1 cellular context compared by ENCODE assay signal in the genomic region with DNA sequence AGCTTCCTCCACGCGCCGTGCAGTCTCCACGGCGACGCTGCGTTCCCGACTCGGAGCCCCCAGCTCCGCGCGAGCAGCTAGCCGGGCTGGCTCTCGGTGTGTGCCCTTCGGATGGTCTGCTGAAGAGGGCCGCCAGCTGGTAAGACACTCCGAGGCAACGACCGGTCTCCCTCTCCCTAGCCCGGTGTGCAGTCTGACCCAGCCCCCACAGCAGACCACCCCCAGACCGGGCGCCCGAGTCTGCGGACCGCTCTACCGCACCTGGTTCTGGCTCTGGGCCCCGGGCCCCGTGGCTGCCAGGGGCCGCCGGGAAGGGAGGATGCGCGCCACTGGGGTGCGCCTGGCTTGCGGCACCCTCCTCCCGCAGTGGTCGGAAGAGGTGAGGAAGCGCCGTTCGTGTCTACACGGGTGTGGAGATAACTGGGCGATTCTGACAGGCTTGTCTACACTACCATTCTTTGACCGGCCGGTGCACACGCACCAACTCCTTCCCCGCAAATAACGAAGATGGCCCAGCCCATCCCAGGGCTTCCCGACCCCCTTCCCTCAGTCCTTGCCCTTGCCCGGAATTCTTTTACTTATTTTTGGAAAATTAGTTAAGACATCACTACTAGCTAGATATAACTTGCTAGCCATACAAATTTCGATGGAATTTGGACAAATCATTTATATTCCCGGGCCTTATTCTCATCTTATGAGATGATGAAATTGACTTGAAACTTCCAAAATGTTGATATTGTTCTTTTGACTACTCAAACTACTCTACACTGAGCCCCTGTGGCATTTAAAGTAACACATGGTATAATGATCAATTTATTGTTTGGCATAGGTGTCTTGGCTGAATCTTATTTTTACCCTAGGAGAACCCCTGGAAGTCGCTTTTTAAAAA.
TF ChIP-seq lines count a peak whose summit lies in the region.

No MANE protein-coding gene starts in this region.

TF ChIP-seq in K562, 482 proteins besides CTCF, POLR2A, EP300 and RAD21 (continued from another document):
- TF ChIP-seq, protein P1, sequence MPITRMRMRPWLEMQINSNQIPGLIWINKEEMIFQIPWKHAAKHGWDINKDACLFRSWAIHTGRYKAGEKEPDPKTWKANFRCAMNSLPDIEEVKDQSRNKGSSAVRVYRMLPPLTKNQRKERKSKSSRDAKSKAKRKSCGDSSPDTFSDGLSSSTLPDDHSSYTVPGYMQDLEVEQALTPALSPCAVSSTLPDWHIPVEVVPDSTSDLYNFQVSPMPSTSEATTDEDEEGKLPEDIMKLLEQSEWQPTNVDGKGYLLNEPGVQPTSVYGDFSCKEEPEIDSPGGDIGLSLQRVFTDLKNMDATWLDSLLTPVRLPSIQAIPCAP (CRISPR knock-in tag; IDR thresholded peaks at IDR 0.05; ENCODE audit: borderline replicate concordance): no peak
- TF ChIP-seq CBX2 (IDR thresholded peaks at IDR 0.05; ENCODE audit: insufficient read depth, low read length, poor library complexity, severe bottlenecking) (no peak), RNF2 (IDR thresholded peaks at IDR 0.05) (no peak), SRSF7 (optimal IDR thresholded peaks at IDR 0.05; ENCODE audit: low read depth, low read length) (no peak), FOXA1 (IDR thresholded peaks at IDR 0.05; ENCODE audit: borderline replicate concordance) (no peak), MTF1 (CRISPR knock-in tag; IDR thresholded peaks at IDR 0.05; ENCODE audit: borderline replicate concordance) (0 out of 2 replicates have a peak, but pooled peaks have one; percentile 30), MED1 (CRISPR knock-in tag; IDR thresholded peaks at IDR 0.05; ENCODE audit: borderline replicate concordance) (no peak), SIN3B (IDR thresholded peaks at IDR 0.05; ENCODE audit: low read depth) (0 out of 2 replicates have a peak, but pooled peaks have one; percentile 8), ZNF263 (CRISPR knock-in tag; IDR thresholded peaks at IDR 0.05; ENCODE audit: borderline replicate concordance) (peak; percentile 71; the same call in 1 of the 2 replicates)
- TF ChIP-seq, protein P2, sequence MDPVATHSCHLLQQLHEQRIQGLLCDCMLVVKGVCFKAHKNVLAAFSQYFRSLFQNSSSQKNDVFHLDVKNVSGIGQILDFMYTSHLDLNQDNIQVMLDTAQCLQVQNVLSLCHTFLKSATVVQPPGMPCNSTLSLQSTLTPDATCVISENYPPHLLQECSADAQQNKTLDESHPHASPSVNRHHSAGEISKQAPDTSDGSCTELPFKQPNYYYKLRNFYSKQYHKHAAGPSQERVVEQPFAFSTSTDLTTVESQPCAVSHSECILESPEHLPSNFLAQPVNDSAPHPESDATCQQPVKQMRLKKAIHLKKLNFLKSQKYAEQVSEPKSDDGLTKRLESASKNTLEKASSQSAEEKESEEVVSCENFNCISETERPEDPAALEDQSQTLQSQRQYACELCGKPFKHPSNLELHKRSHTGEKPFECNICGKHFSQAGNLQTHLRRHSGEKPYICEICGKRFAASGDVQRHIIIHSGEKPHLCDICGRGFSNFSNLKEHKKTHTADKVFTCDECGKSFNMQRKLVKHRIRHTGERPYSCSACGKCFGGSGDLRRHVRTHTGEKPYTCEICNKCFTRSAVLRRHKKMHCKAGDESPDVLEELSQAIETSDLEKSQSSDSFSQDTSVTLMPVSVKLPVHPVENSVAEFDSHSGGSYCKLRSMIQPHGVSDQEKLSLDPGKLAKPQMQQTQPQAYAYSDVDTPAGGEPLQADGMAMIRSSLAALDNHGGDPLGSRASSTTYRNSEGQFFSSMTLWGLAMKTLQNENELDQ (CRISPR knock-in tag; IDR thresholded peaks at IDR 0.05; ENCODE audit: borderline replicate concordance): no peak
- TF ChIP-seq, protein P3, sequence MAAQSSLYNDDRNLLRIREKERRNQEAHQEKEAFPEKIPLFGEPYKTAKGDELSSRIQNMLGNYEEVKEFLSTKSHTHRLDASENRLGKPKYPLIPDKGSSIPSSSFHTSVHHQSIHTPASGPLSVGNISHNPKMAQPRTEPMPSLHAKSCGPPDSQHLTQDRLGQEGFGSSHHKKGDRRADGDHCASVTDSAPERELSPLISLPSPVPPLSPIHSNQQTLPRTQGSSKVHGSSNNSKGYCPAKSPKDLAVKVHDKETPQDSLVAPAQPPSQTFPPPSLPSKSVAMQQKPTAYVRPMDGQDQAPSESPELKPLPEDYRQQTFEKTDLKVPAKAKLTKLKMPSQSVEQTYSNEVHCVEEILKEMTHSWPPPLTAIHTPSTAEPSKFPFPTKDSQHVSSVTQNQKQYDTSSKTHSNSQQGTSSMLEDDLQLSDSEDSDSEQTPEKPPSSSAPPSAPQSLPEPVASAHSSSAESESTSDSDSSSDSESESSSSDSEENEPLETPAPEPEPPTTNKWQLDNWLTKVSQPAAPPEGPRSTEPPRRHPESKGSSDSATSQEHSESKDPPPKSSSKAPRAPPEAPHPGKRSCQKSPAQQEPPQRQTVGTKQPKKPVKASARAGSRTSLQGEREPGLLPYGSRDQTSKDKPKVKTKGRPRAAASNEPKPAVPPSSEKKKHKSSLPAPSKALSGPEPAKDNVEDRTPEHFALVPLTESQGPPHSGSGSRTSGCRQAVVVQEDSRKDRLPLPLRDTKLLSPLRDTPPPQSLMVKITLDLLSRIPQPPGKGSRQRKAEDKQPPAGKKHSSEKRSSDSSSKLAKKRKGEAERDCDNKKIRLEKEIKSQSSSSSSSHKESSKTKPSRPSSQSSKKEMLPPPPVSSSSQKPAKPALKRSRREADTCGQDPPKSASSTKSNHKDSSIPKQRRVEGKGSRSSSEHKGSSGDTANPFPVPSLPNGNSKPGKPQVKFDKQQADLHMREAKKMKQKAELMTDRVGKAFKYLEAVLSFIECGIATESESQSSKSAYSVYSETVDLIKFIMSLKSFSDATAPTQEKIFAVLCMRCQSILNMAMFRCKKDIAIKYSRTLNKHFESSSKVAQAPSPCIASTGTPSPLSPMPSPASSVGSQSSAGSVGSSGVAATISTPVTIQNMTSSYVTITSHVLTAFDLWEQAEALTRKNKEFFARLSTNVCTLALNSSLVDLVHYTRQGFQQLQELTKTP (IDR thresholded peaks at IDR 0.05; ENCODE audit: low read depth in 1 of 2, partially characterized antibody in 2 of 2): no peak
- TF ChIP-seq, protein P4, sequence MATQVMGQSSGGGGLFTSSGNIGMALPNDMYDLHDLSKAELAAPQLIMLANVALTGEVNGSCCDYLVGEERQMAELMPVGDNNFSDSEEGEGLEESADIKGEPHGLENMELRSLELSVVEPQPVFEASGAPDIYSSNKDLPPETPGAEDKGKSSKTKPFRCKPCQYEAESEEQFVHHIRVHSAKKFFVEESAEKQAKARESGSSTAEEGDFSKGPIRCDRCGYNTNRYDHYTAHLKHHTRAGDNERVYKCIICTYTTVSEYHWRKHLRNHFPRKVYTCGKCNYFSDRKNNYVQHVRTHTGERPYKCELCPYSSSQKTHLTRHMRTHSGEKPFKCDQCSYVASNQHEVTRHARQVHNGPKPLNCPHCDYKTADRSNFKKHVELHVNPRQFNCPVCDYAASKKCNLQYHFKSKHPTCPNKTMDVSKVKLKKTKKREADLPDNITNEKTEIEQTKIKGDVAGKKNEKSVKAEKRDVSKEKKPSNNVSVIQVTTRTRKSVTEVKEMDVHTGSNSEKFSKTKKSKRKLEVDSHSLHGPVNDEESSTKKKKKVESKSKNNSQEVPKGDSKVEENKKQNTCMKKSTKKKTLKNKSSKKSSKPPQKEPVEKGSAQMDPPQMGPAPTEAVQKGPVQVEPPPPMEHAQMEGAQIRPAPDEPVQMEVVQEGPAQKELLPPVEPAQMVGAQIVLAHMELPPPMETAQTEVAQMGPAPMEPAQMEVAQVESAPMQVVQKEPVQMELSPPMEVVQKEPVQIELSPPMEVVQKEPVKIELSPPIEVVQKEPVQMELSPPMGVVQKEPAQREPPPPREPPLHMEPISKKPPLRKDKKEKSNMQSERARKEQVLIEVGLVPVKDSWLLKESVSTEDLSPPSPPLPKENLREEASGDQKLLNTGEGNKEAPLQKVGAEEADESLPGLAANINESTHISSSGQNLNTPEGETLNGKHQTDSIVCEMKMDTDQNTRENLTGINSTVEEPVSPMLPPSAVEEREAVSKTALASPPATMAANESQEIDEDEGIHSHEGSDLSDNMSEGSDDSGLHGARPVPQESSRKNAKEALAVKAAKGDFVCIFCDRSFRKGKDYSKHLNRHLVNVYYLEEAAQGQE (CRISPR knock-in tag; IDR thresholded peaks at IDR 0.05; ENCODE audit: low read depth): peak; percentile 70; the same call in 1 of the 2 replicates
- TF ChIP-seq, protein P5, sequence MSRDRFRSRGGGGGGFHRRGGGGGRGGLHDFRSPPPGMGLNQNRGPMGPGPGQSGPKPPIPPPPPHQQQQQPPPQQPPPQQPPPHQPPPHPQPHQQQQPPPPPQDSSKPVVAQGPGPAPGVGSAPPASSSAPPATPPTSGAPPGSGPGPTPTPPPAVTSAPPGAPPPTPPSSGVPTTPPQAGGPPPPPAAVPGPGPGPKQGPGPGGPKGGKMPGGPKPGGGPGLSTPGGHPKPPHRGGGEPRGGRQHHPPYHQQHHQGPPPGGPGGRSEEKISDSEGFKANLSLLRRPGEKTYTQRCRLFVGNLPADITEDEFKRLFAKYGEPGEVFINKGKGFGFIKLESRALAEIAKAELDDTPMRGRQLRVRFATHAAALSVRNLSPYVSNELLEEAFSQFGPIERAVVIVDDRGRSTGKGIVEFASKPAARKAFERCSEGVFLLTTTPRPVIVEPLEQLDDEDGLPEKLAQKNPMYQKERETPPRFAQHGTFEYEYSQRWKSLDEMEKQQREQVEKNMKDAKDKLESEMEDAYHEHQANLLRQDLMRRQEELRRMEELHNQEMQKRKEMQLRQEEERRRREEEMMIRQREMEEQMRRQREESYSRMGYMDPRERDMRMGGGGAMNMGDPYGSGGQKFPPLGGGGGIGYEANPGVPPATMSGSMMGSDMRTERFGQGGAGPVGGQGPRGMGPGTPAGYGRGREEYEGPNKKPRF (IDR thresholded peaks at IDR 0.05; ENCODE audit: low read depth, low read length): no peak
- TF ChIP-seq, protein P6, sequence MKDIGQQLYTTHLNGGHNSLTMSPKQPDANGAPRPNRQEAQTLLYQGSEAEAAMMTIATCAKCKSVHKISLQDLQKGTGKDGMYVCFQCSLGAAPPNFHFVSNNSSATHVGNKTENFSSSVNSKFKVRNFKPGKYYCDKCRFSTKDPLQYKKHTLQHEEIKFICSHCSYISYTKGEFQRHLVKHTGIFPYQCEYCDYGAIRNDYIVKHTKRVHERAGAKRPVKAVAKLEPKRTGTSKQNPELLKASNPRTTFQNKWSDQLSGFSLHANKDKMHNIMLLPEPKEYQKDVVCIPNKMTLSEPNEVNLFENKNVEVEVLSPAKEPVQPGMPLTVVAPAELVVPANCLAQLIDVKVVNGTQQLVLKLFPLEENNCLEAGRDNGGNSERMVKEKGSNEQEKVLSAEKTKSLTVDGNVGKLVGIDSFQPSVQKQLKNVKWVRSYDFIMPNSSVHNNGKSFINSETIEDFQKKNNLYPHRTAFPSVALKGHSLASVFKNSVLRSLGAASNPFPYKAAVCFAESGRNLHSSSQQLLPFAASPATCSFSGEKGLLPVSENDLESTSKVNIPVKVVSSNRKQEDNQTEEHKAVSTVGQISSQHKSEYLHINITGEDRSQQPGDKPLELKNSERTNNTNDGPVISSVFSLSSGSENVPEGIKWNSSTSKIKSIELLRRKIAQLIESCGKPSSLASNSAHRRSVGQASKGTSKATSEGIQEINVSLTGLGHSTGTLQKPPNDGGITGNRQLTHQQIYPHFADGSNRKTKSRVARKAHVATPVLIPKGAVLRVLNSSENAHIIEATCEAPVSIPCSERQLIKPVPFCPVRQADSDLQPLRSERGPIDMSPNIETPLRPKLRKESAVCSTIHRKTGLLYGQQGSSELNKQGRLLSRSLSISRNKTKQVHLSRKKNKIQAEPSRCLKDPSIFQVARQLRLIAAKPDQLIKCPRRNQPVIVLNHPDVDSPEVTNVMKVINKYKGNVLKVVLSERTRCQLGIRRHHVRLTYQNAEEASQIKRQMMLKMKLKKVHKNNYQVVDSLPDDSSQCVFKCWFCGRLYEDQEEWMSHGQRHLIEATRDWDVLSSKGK (CRISPR knock-in tag; IDR thresholded peaks at IDR 0.05): no peak
